ENCODE assay signal across 18 cellular contexts in genomic region chr17:35041390-35041789, GRCh38. TPM values are rescaled to one million over a fixed set of nuclear protein-coding genes. Genes with fewer than 3 reads are reported as not detected.
A peak's percentile ranks its signal among the peaks of the same experiment; 100 is the strongest.
DNase-seq lines count a peak whose midpoint lies in the region; ATAC-seq, FAIRE-seq and TF ChIP-seq lines count a peak whose summit lies in the region.
"Had no signal": no experiment of that assay in that cellular context is flagged by ENCODE, and none has a peak within 500 bp of the region (broad histone marks: within the 10 kb centered on the region; RNA-seq: fewer than 3 reads in every experiment).

No MANE protein-coding gene starts in this region.

- intact Hi-C loops in GM12878 (cut with micrococcal nuclease; ENCODE audit: unreplicated experiment) (no loop called here), right cardiac atrium (cut with DNase I) (no loop called here), heart left ventricle (cut with DNase I) (loop anchor here in 1 of 10 donors (10.0 kb wide), 1 partner anchor 47 kb away; no protein-coding TSS in a partner anchor)

- RAD21 ChIA-PET in GM12878 (lab: Charles Lee; ENCODE audit: unreplicated experiment) = interaction anchor here (0.7 to 2.3 kb wide), 8 partner anchors 10 to 48 kb away, joined by 3 to 12 read pairs (median 3); partner anchors contain the start of gene RFFL

- peaks cover 14% of the 10 kb centered on the region for H3K36me3 Mint-ChIP-seq in activated T-cell treated with anti-CD3 and anti-CD28 coated beads, Interleukin-2, amount 50 U/mL, for 24 hours (ENCODE audit: low read depth)
- H3K36me3 Mint-ChIP-seq in activated T-cell treated with anti-CD3 and anti-CD28 coated beads, Interleukin-2, amount 50 U/mL, for 72 hours (ENCODE audit: insufficient read depth in 2 of 2) = peaks cover 1 to 5% of the 10 kb centered on the region in 2 donors
- peaks cover 0 to 4% of the 10 kb centered on the region in 2 donors for H3K36me3 Mint-ChIP-seq in stimulated activated naive B cell treated with anti-CD40 and anti-IgM and Interleukin-4, amounts not matched to agents 10 μg/mL and 1 μg/mL and 100 μg/mL, for 72 hours

- H3K4me1 Mint-ChIP-seq in activated T-cell treated with anti-CD3 and anti-CD28 coated beads, Interleukin-2, amount 50 U/mL, for 24 hours (ENCODE audit: low read depth) = peaks cover 55% of the 10 kb centered on the region
- H3K4me1 Mint-ChIP-seq in activated T-cell treated with anti-CD3 and anti-CD28 coated beads, Interleukin-2, amount 50 U/mL, for 72 hours (ENCODE audit: low read depth) = peaks cover 54% of the 10 kb centered on the region
- H3K4me1 Mint-ChIP-seq in stimulated activated naive B cell treated with anti-CD40 and anti-IgM and Interleukin-4, amounts not matched to agents 10 μg/mL and 1 μg/mL and 100 μg/mL, for 72 hours = peaks cover 12 to 22% of the 10 kb centered on the region in 2 donors

- no peaks in the 10 kb centered on the region for H4K20me1 ChIP-seq in GM12878 (ENCODE audit: control insufficient read depth, insufficient read depth)

- H3K4me1 ChIP-seq in GM12878 (ENCODE audit: control insufficient read depth, insufficient read depth, low read length) = peaks cover 20% of the 10 kb centered on the region
- no peaks in the 10 kb centered on the region for H3K4me1 ChIP-seq in right cardiac atrium (ENCODE audit: control insufficient read depth, insufficient read depth, low read length)
- H3K4me1 ChIP-seq in heart left ventricle = peaks cover 0 to 20% (median 0%) of the 10 kb centered on the region in 12 donors
- H3K4me1 ChIP-seq: SJSA1 had no signal

- TF ChIP-seq POLR2A in GM12878 (IDR thresholded peaks at IDR 0.05; ENCODE audit: low read depth, low read length) (no peak), heart left ventricle (IDR thresholded peaks at IDR 0.05) (no peak)

- H3K27me3 Mint-ChIP-seq in activated T-cell treated with anti-CD3 and anti-CD28 coated beads, Interleukin-2, amount 50 U/mL, for 24 hours = no peaks in the 10 kb centered on the region
- no peaks in the 10 kb centered on the region for H3K27me3 Mint-ChIP-seq in activated T-cell treated with anti-CD3 and anti-CD28 coated beads, Interleukin-2, amount 50 U/mL, for 72 hours (ENCODE audit: low read depth)
- H3K27me3 Mint-ChIP-seq in stimulated activated naive B cell treated with anti-CD40 and anti-IgM and Interleukin-4, amounts not matched to agents 10 μg/mL and 1 μg/mL and 100 μg/mL, for 72 hours = no peaks in the 10 kb centered on the region

- H2AFZ ChIP-seq in GM12878 (ENCODE audit: control insufficient read depth, low read depth, low read length) = no peak overlapping the region
- H2AFZ ChIP-seq: GM23248 had no signal

- H3K4me2 ChIP-seq in GM12878 (ENCODE audit: control insufficient read depth, insufficient read depth) = no peak overlapping the region

- H3K4me3 Mint-ChIP-seq in activated T-cell treated with anti-CD3 and anti-CD28 coated beads, Interleukin-2, amount 50 U/mL, for 24 hours = no peak overlapping the region
- H3K4me3 Mint-ChIP-seq in activated T-cell treated with anti-CD3 and anti-CD28 coated beads, Interleukin-2, amount 50 U/mL, for 72 hours = no peak overlapping the region
- no peak overlapping the region for H3K4me3 Mint-ChIP-seq in stimulated activated naive B cell treated with anti-CD40 and anti-IgM and Interleukin-4, amounts not matched to agents 10 μg/mL and 1 μg/mL and 100 μg/mL, for 72 hours

- BruUV-seq in GM12878 (replicated peaks; lab: Mats Ljungman, UMichigan) = no TSS peak

- peak overlapping the region; percentile 18 for H3K27ac Mint-ChIP-seq in activated T-cell treated with anti-CD3 and anti-CD28 coated beads, Interleukin-2, amount 50 U/mL, for 24 hours
- H3K27ac Mint-ChIP-seq in activated T-cell treated with anti-CD3 and anti-CD28 coated beads, Interleukin-2, amount 50 U/mL, for 72 hours = no peak overlapping the region
- H3K27ac Mint-ChIP-seq in stimulated activated naive B cell treated with anti-CD40 and anti-IgM and Interleukin-4, amounts not matched to agents 10 μg/mL and 1 μg/mL and 100 μg/mL, for 72 hours = peak overlapping the region; percentile 42

- H3K27ac ChIP-seq in GM12878 (ENCODE audit: control insufficient read depth, insufficient read depth) = no peak overlapping the region
- H3K27ac ChIP-seq in right cardiac atrium (ENCODE audit: low read length) = no peak overlapping the region
- no peak overlapping the region for H3K27ac ChIP-seq in heart left ventricle
- H3K27ac ChIP-seq: GM23248, SJSA1 had no signal

- DNase-seq in activated T-cell treated with anti-CD3 and anti-CD28 coated beads, Interleukin-2, amount 50 U/mL, for 24 hours = no peak
- no peak for DNase-seq in activated T-cell treated with anti-CD3 and anti-CD28 coated beads, Interleukin-2, amount 50 U/mL, for 72 hours
- DNase-seq in GM12878 (ENCODE audit: low read depth, low spot score) = no peak
- no peak for DNase-seq in stimulated activated naive B cell treated with anti-CD40 and anti-IgM and Interleukin-4, amounts not matched to agents 10 μg/mL and 1 μg/mL and 100 μg/mL, for 72 hours
- no peak for DNase-seq in NCI-H1436 (lab: John Stamatoyannopoulos, UW)
- DNase-seq in right cardiac atrium = no peak
- DNase-seq in heart left ventricle = no peak
- DNase-seq: 8988T, DND-41, GM23248, HCEC 1CT, MV-4-11, NCI-H1417, NCI-H1930, NCI-H69 had no signal

- POLR2A ChIA-PET in GM12878 (lab: Charles Lee) = interaction anchor here (0.8 to 2.3 kb wide), 7 partner anchors 10 to 59 kb away, joined by 3 to 10 read pairs (median 4); partner anchors contain the start of gene RFFL

- no peak overlapping the region for H3K9ac ChIP-seq in GM12878 (ENCODE audit: control insufficient read depth, insufficient read depth, low read length)
- H3K9ac ChIP-seq: GM23248 had no signal

- TF ChIP-seq CTCF in GM12878 (IDR thresholded peaks at IDR 0.05 in 2 of 3, conservative IDR thresholded peaks at IDR 0.05 in 1 of 3; ENCODE audit: control insufficient read depth in 2 of 3, extremely low read depth in 1 of 3, insufficient read depth in 1 of 3, low read depth in 3 of 3, low read length in 3 of 3) (no peak), heart left ventricle (IDR thresholded peaks at IDR 0.05) (no peak)

- no peaks in the 10 kb centered on the region for H3K27me3 ChIP-seq in GM12878 (replicated peaks in 1 of 2; ENCODE audit: control insufficient read depth in 2 of 2, insufficient read depth in 2 of 2, low read length in 1 of 2)
- no peaks in the 10 kb centered on the region for H3K27me3 ChIP-seq in right cardiac atrium (ENCODE audit: control insufficient read depth, insufficient read depth)
- H3K27me3 ChIP-seq in heart left ventricle = no peaks in the 10 kb centered on the region
- H3K27me3 ChIP-seq: SJSA1 had no signal

- H3K36me3 ChIP-seq in GM12878 (ENCODE audit: control insufficient read depth in 2 of 2, insufficient read depth in 2 of 2, low read length in 1 of 2) (no peaks in the 10 kb centered on the region; a peak in 1 of 4 replicates), heart left ventricle (no peaks in the 10 kb centered on the region)
- H3K36me3 ChIP-seq: SJSA1 had no signal

- CTCF ChIA-PET in GM12878 (lab: Yijun Ruan, JAX) = interaction anchor here (0.8 to 3.4 kb wide), 10 partner anchors 9 to 48 kb away, joined by 3 to 9 read pairs (median 4); partner anchors contain the start of gene RFFL

- in situ Hi-C loops in GM12878 (cut with MboI) = no loop called here

- H3K4me3 ChIP-seq in GM12878 = no peak overlapping the region
- no peak overlapping the region for H3K4me3 ChIP-seq in right cardiac atrium (ENCODE audit: low read length)
- no peak overlapping the region for H3K4me3 ChIP-seq in heart left ventricle
- H3K4me3 ChIP-seq: GM23248, SJSA1 had no signal

- no peaks in the 10 kb centered on the region; the same call in 2 of the 3 replicates for H3K9me3 ChIP-seq in GM12878 (replicated peaks; ENCODE audit: control insufficient read depth, insufficient read depth, low read length)
- no peaks in the 10 kb centered on the region for H3K9me3 ChIP-seq in right cardiac atrium (ENCODE audit: control insufficient read depth, low read length)
- H3K9me3 ChIP-seq in heart left ventricle = no peaks in the 10 kb centered on the region
- H3K9me3 ChIP-seq: SJSA1 had no signal

- TF ChIP-seq EP300 in GM12878 (IDR thresholded peaks at IDR 0.05; ENCODE audit: borderline replicate concordance in 1 of 2, control insufficient read depth in 1 of 2, low read depth in 2 of 2, low read length in 2 of 2) = no peak; a peak in 1 of 4 replicates

- no peak for TF ChIP-seq RAD21 in GM12878 (IDR thresholded peaks at IDR 0.05; ENCODE audit: insufficient read depth, low read depth, low read length)

- H3K79me2 ChIP-seq in GM12878 (ENCODE audit: control insufficient read depth, insufficient read depth, low read length) = peaks cover 29% of the 10 kb centered on the region

- H3K9me3 Mint-ChIP-seq in activated T-cell treated with anti-CD3 and anti-CD28 coated beads, Interleukin-2, amount 50 U/mL, for 24 hours = no peaks in the 10 kb centered on the region
- peaks cover 0 to 2% of the 10 kb centered on the region in 2 donors for H3K9me3 Mint-ChIP-seq in activated T-cell treated with anti-CD3 and anti-CD28 coated beads, Interleukin-2, amount 50 U/mL, for 72 hours
- H3K9me3 Mint-ChIP-seq in stimulated activated naive B cell treated with anti-CD40 and anti-IgM and Interleukin-4, amounts not matched to agents 10 μg/mL and 1 μg/mL and 100 μg/mL, for 72 hours = no peaks in the 10 kb centered on the region

- FAIRE-seq in GM12878 (lab: Jason Lieb, UNC) = no peak
- FAIRE-seq: G401.6 had no signal

- no peak for ATAC-seq in activated T-cell treated with anti-CD3 and anti-CD28 coated beads, Interleukin-2, amount 50 U/mL, for 72 hours (replicated peaks in 1 of 2)
- ATAC-seq in GM19463 (IDR thresholded peaks at IDR 0.05; ENCODE audit: unreplicated experiment) (peak; percentile 91), GM12878 (peak; percentile 50), right cardiac atrium (no peak), heart left ventricle (no peak)
- peak in 1 of 2 donors; percentile 51 for ATAC-seq in stimulated activated naive B cell treated with anti-CD40 and anti-IgM and Interleukin-4, amounts not matched to agents 10 μg/mL and 1 μg/mL and 100 μg/mL, for 72 hours (replicated peaks)

- 90% methylated on average over 7 of the region's 7 CpGs for WGBS in GM12878 (ENCODE audit: insufficient coverage, insufficient replicate concordance, low lambda C conversion rate, missing lambda C conversion rate)
- WGBS in right cardiac atrium = 96% methylated on average over 7 of the region's 7 CpGs
- WGBS in heart left ventricle, 4 donors = 93 to 96% (median 95%) methylated on average over 7 of the region's 7 CpGs

- SMC1A ChIA-PET in GM12878 (lab: Charles Lee; ENCODE audit: uncharacterized antibody, unreplicated experiment) = interaction anchor here (0.9 to 2.1 kb wide), 14 partner anchors 10 to 78 kb away, joined by 3 to 17 read pairs (median 4); partner anchors contain the start of genes RAD51D and RFFL

RNA-seq across cellular contexts. Expression of gene RFFL, which starts 22.1 kb away (rescaled TPM):
- 10 to 100 TPM; 47.7 to 50.0 TPM for total RNA-seq in activated T-cell treated with anti-CD3 and anti-CD28 coated beads, Interleukin-2, amount 50 U/mL, for 72 hours
- total RNA-seq in GM12878 (2013; cell fraction: nucleolus; rRNA removed) = 56.2 and 57.8 TPM in 2 replicates
- total RNA-seq in GM12878 (2014; rRNA removed) (28.6 and 31.4 TPM in 2 replicates), GM12878 (2014; rRNA removed; fragmentation: Illumina TruSeq; extraction: Trizol) (25.4 and 26.1 TPM in 2 replicates), GM12878 (2021) (37.4 and 38.3 TPM in 2 replicates), right cardiac atrium (10 to 100 TPM; 17.2 to 20.0 (median 18.4) TPM), heart left ventricle (10 to 100 TPM; 10.1 to 21.6 (median 13.5) TPM)
- 10.9 TPM for polyA plus RNA-seq in GM12878 (2011; ENCODE audit: low read depth)
- polyA plus RNA-seq in GM12878 (2011; rRNA removed) (51.1 and 56.1 TPM in 2 replicates), GM12878 (2014; fragmentation: Illumina TruSeq; extraction: Trizol) (25.3 and 27.0 TPM in 2 replicates), GM12878 (2014; fragmentation: Nextera tagmentation; extraction: Ambion mirVana) (1 to 10 TPM; 4.7 to 6.7 TPM), GM12878 (2014; rRNA removed) (24.5 and 26.4 TPM in 2 replicates), GM12878 (2016; fragmentation: Nextera tagmentation; extraction: Ambion mirVana) (10 to 100 TPM; 26.7 to 31.0 TPM), right cardiac atrium (5.7 TPM), heart left ventricle (1 to 10 TPM; 2.6 to 7.1 TPM)
- polyA plus RNA-seq in GM12878 (2011; cell fraction: cytosol; rRNA removed) = 50.7 and 60.3 TPM in 2 replicates
- 27.8 and 28.7 TPM in 2 replicates for polyA plus RNA-seq in GM12878 (2011; cell fraction: nucleus; rRNA removed)
- 18.2 and 21.3 TPM in 2 replicates for polyA plus RNA-seq in GM12878 (2012)
- polyA minus RNA-seq in GM12878 (2011; rRNA and poly(A)+ RNA removed) = 133 and 190 TPM in 2 replicates
- 39.5 and 49.2 TPM in 2 replicates for polyA minus RNA-seq in GM12878 (2011; cell fraction: cytosol; rRNA and poly(A)+ RNA removed)
- 14.4 and 21.6 TPM in 2 replicates for polyA minus RNA-seq in GM12878 (2011; cell fraction: nucleus; rRNA and poly(A)+ RNA removed)

Comparison
In these comparisons a context has a peak if more than half of its experiments do, and no peak if none do; other contexts are left out.
1. ATAC-seq: peak in GM19463 (single experiment) and GM12878 (single experiment); none in activated T-cell treated with anti-CD3 and anti-CD28 coated beads, Interleukin-2, amount 50 U/mL, for 72 hours (0 of 2), right cardiac atrium (0 of 2) and heart left ventricle (0 of 4).